1 cellular context compared by ENCODE assay signal in the genomic region with DNA sequence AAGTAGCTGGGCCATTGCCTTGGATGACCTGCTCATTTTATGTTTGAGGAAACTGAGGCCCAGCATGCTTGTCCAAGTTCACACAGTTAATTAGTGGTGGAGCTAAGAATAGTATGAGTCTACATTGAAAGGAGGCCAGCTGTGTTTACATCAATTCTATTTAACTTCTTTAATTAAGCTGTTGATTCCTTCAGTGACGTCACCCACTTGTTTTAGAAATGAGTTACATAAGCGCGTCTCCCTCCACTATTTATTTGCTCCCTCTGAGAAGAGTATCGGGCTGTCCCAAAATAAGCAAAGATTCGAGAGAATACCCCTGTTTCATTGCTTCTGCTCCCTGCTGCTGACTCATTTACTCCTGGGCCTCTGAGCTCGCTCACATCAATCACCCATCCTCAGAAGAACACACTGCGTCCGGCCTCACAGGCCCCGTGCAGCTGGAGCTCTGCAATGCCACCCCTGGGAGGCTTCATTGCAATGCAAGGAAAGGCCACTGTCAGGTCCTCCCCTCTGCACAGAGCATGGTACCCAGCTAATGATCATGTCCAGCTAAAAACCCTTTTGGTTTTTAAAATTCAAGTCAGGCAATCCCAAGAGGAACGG.
A peak's percentile ranks its signal among the peaks of the same experiment; 100 is the strongest.
TF ChIP-seq lines count a peak whose summit lies in the region.

No MANE protein-coding gene starts in this region.

TF ChIP-seq in HepG2, 621 proteins besides CTCF, POLR2A, EP300 and RAD21 (continues in another document):
- 0 out of 2 replicates have a peak, but pooled peaks have one; percentile 39 for TF ChIP-seq ZNF501 (CRISPR knock-in tag; IDR thresholded peaks at IDR 0.05)
- TF ChIP-seq FOXK1 (CRISPR knock-in tag; IDR thresholded peaks at IDR 0.05; ENCODE audit: borderline replicate concordance, low read depth) = 0 out of 2 replicates have a peak, but pooled peaks have one; percentile 11
- no peak for TF ChIP-seq ZNF713 (CRISPR knock-in tag; IDR thresholded peaks at IDR 0.05)
- TF ChIP-seq, protein P1, sequence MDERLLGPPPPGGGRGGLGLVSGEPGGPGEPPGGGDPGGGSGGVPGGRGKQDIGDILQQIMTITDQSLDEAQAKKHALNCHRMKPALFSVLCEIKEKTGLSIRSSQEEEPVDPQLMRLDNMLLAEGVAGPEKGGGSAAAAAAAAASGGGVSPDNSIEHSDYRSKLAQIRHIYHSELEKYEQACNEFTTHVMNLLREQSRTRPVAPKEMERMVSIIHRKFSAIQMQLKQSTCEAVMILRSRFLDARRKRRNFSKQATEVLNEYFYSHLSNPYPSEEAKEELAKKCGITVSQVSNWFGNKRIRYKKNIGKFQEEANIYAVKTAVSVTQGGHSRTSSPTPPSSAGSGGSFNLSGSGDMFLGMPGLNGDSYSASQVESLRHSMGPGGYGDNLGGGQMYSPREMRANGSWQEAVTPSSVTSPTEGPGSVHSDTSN (CRISPR knock-in tag; IDR thresholded peaks at IDR 0.05) = peak; percentile 49; the same call in 1 of the 2 replicates
- TF ChIP-seq, protein P2, sequence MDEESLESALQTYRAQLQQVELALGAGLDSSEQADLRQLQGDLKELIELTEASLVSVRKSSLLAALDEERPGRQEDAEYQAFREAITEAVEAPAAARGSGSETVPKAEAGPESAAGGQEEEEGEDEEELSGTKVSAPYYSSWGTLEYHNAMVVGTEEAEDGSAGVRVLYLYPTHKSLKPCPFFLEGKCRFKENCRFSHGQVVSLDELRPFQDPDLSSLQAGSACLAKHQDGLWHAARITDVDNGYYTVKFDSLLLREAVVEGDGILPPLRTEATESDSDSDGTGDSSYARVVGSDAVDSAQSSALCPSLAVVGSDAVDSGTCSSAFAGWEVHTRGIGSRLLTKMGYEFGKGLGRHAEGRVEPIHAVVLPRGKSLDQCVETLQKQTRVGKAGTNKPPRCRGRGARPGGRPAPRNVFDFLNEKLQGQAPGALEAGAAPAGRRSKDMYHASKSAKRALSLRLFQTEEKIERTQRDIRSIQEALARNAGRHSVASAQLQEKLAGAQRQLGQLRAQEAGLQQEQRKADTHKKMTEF (CRISPR knock-in tag; IDR thresholded peaks at IDR 0.05) = no peak
- TF ChIP-seq FOSL2 (CRISPR knock-in tag; IDR thresholded peaks at IDR 0.05) = peak; percentile 55
- TF ChIP-seq ZFYVE20 (CRISPR knock-in tag; IDR thresholded peaks at IDR 0.05; ENCODE audit: borderline replicate concordance, low read depth) = no peak
- TF ChIP-seq, protein P3, sequence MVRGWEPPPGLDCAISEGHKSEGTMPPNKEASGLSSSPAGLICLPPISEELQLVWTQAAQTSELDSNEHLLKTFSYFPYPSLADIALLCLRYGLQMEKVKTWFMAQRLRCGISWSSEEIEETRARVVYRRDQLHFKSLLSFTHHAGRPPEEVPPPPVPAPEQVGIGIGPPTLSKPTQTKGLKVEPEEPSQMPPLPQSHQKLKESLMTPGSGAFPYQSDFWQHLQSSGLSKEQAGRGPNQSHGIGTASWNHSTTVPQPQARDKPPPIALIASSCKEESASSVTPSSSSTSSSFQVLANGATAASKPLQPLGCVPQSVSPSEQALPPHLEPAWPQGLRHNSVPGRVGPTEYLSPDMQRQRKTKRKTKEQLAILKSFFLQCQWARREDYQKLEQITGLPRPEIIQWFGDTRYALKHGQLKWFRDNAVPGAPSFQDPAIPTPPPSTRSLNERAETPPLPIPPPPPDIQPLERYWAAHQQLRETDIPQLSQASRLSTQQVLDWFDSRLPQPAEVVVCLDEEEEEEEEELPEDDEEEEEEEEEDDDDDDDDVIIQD (CRISPR knock-in tag; IDR thresholded peaks at IDR 0.05; ENCODE audit: low read depth) = no peak
- TF ChIP-seq HOXD1 (CRISPR knock-in tag; IDR thresholded peaks at IDR 0.05) = no peak
- TF ChIP-seq ZNF816 (CRISPR knock-in tag; IDR thresholded peaks at IDR 0.05; ENCODE audit: borderline replicate concordance) = no peak
- TF ChIP-seq ZNF292 (CRISPR knock-in tag; IDR thresholded peaks at IDR 0.05; ENCODE audit: borderline replicate concordance, low read depth) = peak; percentile 14; the same call in 1 of the 2 replicates
- TF ChIP-seq STAG1 (CRISPR knock-in tag; IDR thresholded peaks at IDR 0.05) = peak; percentile 37; the same call in 1 of the 2 replicates
- TF ChIP-seq ATM (IDR thresholded peaks at IDR 0.05; ENCODE audit: borderline replicate concordance) = no peak
- TF ChIP-seq TBP (CRISPR knock-in tag; IDR thresholded peaks at IDR 0.05) = no peak
- TF ChIP-seq, protein P4, sequence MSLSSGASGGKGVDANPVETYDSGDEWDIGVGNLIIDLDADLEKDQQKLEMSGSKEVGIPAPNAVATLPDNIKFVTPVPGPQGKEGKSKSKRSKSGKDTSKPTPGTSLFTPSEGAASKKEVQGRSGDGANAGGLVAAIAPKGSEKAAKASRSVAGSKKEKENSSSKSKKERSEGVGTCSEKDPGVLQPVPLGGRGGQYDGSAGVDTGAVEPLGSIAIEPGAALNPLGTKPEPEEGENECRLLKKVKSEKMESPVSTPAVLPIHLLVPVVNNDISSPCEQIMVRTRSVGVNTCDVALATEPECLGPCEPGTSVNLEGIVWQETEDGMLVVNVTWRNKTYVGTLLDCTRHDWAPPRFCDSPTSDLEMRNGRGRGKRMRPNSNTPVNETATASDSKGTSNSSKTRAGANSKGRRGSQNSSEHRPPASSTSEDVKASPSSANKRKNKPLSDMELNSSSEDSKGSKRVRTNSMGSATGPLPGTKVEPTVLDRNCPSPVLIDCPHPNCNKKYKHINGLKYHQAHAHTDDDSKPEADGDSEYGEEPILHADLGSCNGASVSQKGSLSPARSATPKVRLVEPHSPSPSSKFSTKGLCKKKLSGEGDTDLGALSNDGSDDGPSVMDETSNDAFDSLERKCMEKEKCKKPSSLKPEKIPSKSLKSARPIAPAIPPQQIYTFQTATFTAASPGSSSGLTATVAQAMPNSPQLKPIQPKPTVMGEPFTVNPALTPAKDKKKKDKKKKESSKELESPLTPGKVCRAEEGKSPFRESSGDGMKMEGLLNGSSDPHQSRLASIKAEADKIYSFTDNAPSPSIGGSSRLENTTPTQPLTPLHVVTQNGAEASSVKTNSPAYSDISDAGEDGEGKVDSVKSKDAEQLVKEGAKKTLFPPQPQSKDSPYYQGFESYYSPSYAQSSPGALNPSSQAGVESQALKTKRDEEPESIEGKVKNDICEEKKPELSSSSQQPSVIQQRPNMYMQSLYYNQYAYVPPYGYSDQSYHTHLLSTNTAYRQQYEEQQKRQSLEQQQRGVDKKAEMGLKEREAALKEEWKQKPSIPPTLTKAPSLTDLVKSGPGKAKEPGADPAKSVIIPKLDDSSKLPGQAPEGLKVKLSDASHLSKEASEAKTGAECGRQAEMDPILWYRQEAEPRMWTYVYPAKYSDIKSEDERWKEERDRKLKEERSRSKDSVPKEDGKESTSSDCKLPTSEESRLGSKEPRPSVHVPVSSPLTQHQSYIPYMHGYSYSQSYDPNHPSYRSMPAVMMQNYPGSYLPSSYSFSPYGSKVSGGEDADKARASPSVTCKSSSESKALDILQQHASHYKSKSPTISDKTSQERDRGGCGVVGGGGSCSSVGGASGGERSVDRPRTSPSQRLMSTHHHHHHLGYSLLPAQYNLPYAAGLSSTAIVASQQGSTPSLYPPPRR (CRISPR knock-in tag; IDR thresholded peaks at IDR 0.05; ENCODE audit: borderline replicate concordance) = no peak
- TF ChIP-seq, protein P5, sequence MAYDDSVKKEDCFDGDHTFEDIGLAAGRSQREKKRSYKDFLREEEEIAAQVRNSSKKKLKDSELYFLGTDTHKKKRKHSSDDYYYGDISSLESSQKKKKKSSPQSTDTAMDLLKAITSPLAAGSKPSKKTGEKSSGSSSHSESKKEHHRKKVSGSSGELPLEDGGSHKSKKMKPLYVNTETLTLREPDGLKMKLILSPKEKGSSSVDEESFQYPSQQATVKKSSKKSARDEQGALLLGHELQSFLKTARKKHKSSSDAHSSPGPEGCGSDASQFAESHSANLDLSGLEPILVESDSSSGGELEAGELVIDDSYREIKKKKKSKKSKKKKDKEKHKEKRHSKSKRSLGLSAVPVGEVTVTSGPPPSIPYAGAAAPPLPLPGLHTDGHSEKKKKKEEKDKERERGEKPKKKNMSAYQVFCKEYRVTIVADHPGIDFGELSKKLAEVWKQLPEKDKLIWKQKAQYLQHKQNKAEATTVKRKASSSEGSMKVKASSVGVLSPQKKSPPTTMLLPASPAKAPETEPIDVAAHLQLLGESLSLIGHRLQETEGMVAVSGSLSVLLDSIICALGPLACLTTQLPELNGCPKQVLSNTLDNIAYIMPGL (CRISPR knock-in tag; IDR thresholded peaks at IDR 0.05; ENCODE audit: borderline replicate concordance in 1 of 2, low read depth in 1 of 2) = no peak
- TF ChIP-seq NR2F1 (CRISPR knock-in tag; IDR thresholded peaks at IDR 0.05) = no peak
- no peak for TF ChIP-seq SETDB1 (CRISPR knock-in tag; IDR thresholded peaks at IDR 0.05; ENCODE audit: borderline replicate concordance)
- no peak for TF ChIP-seq HNRNPUL1 (IDR thresholded peaks at IDR 0.05; ENCODE audit: low read depth, low read length)
- TF ChIP-seq ZNF430 (CRISPR knock-in tag; IDR thresholded peaks at IDR 0.05) = no peak
- no peak for TF ChIP-seq GTF2F1 (IDR thresholded peaks at IDR 0.05; ENCODE audit: low read length)
- TF ChIP-seq, protein P6, sequence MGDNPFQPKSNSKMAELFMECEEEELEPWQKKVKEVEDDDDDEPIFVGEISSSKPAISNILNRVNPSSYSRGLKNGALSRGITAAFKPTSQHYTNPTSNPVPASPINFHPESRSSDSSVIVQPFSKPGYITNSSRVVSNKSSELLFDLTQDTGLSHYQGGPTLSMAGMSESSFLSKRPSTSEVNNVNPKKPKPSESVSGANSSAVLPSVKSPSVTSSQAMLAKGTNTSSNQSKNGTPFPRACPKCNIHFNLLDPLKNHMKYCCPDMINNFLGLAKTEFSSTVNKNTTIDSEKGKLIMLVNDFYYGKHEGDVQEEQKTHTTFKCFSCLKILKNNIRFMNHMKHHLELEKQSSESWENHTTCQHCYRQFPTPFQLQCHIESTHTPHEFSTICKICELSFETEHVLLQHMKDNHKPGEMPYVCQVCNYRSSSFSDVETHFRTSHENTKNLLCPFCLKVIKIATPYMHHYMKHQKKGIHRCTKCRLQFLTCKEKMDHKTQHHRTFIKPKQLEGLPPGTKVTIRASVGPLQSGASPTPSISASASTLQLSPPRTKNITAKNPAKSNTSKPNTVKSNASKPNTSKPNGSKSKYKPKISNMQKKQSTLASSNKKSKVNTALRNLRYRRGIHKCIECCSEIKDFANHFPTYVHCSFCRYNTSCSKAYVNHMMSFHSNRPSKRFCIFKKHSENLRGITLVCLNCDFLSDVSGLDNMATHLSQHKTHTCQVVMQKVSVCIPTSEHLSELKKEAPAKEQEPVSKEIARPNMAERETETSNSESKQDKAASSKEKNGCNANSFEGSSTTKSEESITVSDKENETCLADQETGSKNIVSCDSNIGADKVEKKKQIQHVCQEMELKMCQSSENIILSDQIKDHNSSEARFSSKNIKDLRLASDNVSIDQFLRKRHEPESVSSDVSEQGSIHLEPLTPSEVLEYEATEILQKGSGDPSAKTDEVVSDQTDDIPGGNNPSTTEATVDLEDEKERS (CRISPR knock-in tag; IDR thresholded peaks at IDR 0.05) = no peak
- no peak for TF ChIP-seq ZSCAN25 (CRISPR knock-in tag; IDR thresholded peaks at IDR 0.05)
- no peak for TF ChIP-seq MTF1 (CRISPR knock-in tag; IDR thresholded peaks at IDR 0.05)
- no peak for TF ChIP-seq MED13 (CRISPR knock-in tag; IDR thresholded peaks at IDR 0.05)
- no peak for TF ChIP-seq CHD2 (IDR thresholded peaks at IDR 0.05; ENCODE audit: low read depth, low read length)
- no peak for TF ChIP-seq ZNF720 (CRISPR knock-in tag; IDR thresholded peaks at IDR 0.05)
- no peak for TF ChIP-seq SCMH1 (CRISPR knock-in tag; IDR thresholded peaks at IDR 0.05; ENCODE audit: borderline replicate concordance)
- TF ChIP-seq CREB1 (IDR thresholded peaks at IDR 0.05) = peak; percentile 96
- no peak; the same call in 1 of the 2 replicates for TF ChIP-seq CREB1 (CRISPR knock-in tag; IDR thresholded peaks at IDR 0.05)
- TF ChIP-seq ATF7 (IDR thresholded peaks at IDR 0.05) = peak; percentile 97
- no peak for TF ChIP-seq ATF7 (CRISPR knock-in tag; IDR thresholded peaks at IDR 0.05)
- no peak for TF ChIP-seq ZFP36L2 (CRISPR knock-in tag; IDR thresholded peaks at IDR 0.05)
- TF ChIP-seq, protein P7, sequence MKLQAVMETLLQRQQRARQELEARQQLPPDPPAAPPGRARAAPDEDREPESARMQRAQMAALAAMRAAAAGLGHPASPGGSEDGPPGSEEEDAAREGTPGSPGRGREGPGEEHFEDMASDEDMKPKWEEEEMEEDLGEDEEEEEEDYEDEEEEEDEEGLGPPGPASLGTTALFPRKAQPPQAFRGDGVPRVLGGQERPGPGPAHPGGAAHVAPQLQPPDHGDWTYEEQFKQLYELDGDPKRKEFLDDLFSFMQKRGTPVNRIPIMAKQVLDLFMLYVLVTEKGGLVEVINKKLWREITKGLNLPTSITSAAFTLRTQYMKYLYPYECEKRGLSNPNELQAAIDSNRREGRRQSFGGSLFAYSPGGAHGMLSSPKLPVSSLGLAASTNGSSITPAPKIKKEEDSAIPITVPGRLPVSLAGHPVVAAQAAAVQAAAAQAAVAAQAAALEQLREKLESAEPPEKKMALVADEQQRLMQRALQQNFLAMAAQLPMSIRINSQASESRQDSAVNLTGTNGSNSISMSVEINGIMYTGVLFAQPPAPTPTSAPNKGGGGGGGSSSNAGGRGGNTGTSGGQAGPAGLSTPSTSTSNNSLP (IDR thresholded peaks at IDR 0.05; ENCODE audit: low read depth, low read length) = no peak
- TF ChIP-seq MIXL1 (CRISPR knock-in tag; IDR thresholded peaks at IDR 0.05) = no peak
- TF ChIP-seq, protein P8, sequence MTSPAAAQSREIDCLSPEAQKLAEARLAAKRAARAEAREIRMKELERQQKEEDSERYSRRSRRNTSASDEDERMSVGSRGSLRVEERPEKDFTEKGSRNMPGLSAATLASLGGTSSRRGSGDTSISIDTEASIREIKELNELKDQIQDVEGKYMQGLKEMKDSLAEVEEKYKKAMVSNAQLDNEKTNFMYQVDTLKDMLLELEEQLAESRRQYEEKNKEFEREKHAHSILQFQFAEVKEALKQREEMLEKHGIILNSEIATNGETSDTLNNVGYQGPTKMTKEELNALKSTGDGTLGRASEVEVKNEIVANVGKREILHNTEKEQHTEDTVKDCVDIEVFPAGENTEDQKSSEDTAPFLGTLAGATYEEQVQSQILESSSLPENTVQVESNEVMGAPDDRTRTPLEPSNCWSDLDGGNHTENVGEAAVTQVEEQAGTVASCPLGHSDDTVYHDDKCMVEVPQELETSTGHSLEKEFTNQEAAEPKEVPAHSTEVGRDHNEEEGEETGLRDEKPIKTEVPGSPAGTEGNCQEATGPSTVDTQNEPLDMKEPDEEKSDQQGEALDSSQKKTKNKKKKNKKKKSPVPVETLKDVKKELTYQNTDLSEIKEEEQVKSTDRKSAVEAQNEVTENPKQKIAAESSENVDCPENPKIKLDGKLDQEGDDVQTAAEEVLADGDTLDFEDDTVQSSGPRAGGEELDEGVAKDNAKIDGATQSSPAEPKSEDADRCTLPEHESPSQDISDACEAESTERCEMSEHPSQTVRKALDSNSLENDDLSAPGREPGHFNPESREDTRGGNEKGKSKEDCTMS (CRISPR knock-in tag; conservative IDR thresholded peaks at IDR 0.05) = no peak
- TF ChIP-seq ZNF788 (CRISPR knock-in tag; IDR thresholded peaks at IDR 0.05; ENCODE audit: borderline replicate concordance) = no peak
- no peak for TF ChIP-seq RARA (CRISPR knock-in tag; IDR thresholded peaks at IDR 0.05)
- TF ChIP-seq SPEN (CRISPR knock-in tag; IDR thresholded peaks at IDR 0.05; ENCODE audit: low read depth) = no peak
- TF ChIP-seq ZNF678 (CRISPR knock-in tag; IDR thresholded peaks at IDR 0.05) = no peak
- peak; percentile 35; the same call in 1 of the 2 replicates for TF ChIP-seq ZFX (CRISPR knock-in tag; IDR thresholded peaks at IDR 0.05; ENCODE audit: low read depth)
